ENCODE assay signal across 10 cellular contexts in the genomic region with DNA sequence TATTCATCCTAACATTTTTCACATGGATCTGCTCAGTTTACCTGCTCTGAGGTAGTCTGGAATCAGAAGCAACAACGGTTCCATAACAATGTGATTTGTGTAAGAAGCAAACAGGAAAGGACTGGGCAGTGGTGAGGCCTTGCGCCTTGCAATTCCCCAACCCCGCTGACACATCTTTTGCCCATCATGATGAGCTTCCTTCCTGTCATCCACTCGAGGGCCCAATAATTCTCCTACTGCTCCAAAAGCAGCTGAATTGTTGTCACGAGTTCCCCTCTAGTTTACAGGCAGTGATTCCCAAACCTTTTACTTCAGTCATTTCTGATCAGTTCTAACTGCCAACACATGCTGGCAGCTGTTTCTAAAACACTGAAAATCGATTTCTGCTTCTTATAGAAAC. TPM values are rescaled to one million over a fixed set of nuclear protein-coding genes. Genes with fewer than 3 reads are reported as not detected.
A peak's percentile ranks its signal among the peaks of the same experiment; 100 is the strongest.
DNase-seq lines count a peak whose midpoint lies in the region; ATAC-seq and TF ChIP-seq lines count a peak whose summit lies in the region.
"Had no signal": no experiment of that assay in that cellular context is flagged by ENCODE, and none has a peak within 500 bp of the region (broad histone marks: within the 10 kb centered on the region; RNA-seq: fewer than 3 reads in every experiment).

No MANE protein-coding gene starts in this region.

- ATAC-seq in GM18867 (IDR thresholded peaks at IDR 0.05; ENCODE audit: unreplicated experiment), result peak; percentile 45
- peak; percentile 43 for ATAC-seq in HG02763 (IDR thresholded peaks at IDR 0.05; ENCODE audit: unreplicated experiment)

- H3K4me3 ChIP-seq in sigmoid colon (no peak overlapping the region), colonic mucosa (no peak overlapping the region)
- H3K4me3 ChIP-seq: K562 had no signal

- peak; percentile 70 for DNase-seq in dermis blood vessel endothelial cell
- DNase-seq in sigmoid colon, result peak; percentile 69
- no peak for DNase-seq in colonic mucosa
- DNase-seq in SW 1271 (lab: John Stamatoyannopoulos, UW), result no peak
- no peak for DNase-seq in NOMO-1 treated with dmso at 0.1 percent for 144 hours (lab: John Stamatoyannopoulos, UW; ENCODE audit: unreplicated experiment)
- DNase-seq in activated effector memory CD4-positive, alpha-beta T cell treated with Interleukin-2 at 50 U/mL for 16 hours, result no peak
- DNase-seq: stimulated activated CD4-positive, alpha-beta T cell treated with anti-CD3 and anti-CD28 coated beads, Interleukin-4, amount 100 ng/mL, for 4 hours had no signal

- no peak for TF ChIP-seq POLR2A in sigmoid colon (IDR thresholded peaks at IDR 0.05)

- 55 to 71% methylated on average over 6 of the region's 6 CpGs for WGBS in sigmoid colon, 2 donors

- intact Hi-C loops in sigmoid colon (cut with DNase I) (loop anchor here (10.0 kb wide), 1 partner anchor 545 kb away; no protein-coding TSS in a partner anchor), colonic mucosa (cut with DNase I) (no loop called here)

- no peaks in the 10 kb centered on the region for H3K9me3 ChIP-seq in sigmoid colon
- no peaks in the 10 kb centered on the region for H3K9me3 ChIP-seq in colonic mucosa

- no peak for TF ChIP-seq EP300 in sigmoid colon (IDR thresholded peaks at IDR 0.05)

- H3K4me1 ChIP-seq in sigmoid colon, result peaks cover 0 to 33% (median 23%) of the 10 kb centered on the region in 4 donors
- H3K4me1 ChIP-seq in colonic mucosa, result no peaks in the 10 kb centered on the region

- no peaks in the 10 kb centered on the region for H3K36me3 ChIP-seq in sigmoid colon
- H3K36me3 ChIP-seq in colonic mucosa, result no peaks in the 10 kb centered on the region

- TF ChIP-seq CTCF in sigmoid colon (IDR thresholded peaks at IDR 0.05) (no peak), colonic mucosa (IDR thresholded peaks at IDR 0.05) (no peak)

- peak overlapping the region in 3 of 4 donors; percentile 2 to 33 (median 27) for H3K27ac ChIP-seq in sigmoid colon
- no peak overlapping the region for H3K27ac ChIP-seq in colonic mucosa

- H3K27me3 ChIP-seq in sigmoid colon (no peaks in the 10 kb centered on the region), colonic mucosa (no peaks in the 10 kb centered on the region)

- peak overlapping the region in 1 of 2 donors; percentile 34 for H3K9ac ChIP-seq in colonic mucosa (ENCODE audit: low read depth in 2 of 2, low read length in 2 of 2)

RNA-seq across cellular contexts. Expression of a gene that starts 22.9 kb away (rescaled TPM):
- total RNA-seq in dermis blood vessel endothelial cell (55.1 and 58.9 TPM in 2 replicates), sigmoid colon (10 to 100 TPM; 44.6 to 72.5 (median 55.1) TPM), colonic mucosa (10 to 100 TPM; 30.5 to 52.8 TPM)
- polyA plus RNA-seq in sigmoid colon, result 10 to 100 TPM; 27.1 to 35.8 (median 28.8) TPM

RNA-seq across cellular contexts. Expression of a gene that starts 48.1 kb away (rescaled TPM):
- total RNA-seq in dermis blood vessel endothelial cell (not detected in 2 replicates), sigmoid colon (not detected), colonic mucosa (not detected)
- not detected for polyA plus RNA-seq in sigmoid colon
- total RNA-seq: K562 had no signal
- polyA plus RNA-seq: K562 had no signal

Comparison
In these comparisons a context has a peak if more than half of its experiments do, and no peak if none do; other contexts are left out.
1. DNase-seq: peak in dermis blood vessel endothelial cell (single experiment) and sigmoid colon (single experiment); none in colonic mucosa (single experiment), SW 1271 (0 of 2), NOMO-1 treated with dmso at 0.1 percent for 144 hours (single experiment) and activated effector memory CD4-positive, alpha-beta T cell treated with Interleukin-2 at 50 U/mL for 16 hours (single experiment).